ENCODE assay signal across 11 cellular contexts in the genomic region with DNA sequence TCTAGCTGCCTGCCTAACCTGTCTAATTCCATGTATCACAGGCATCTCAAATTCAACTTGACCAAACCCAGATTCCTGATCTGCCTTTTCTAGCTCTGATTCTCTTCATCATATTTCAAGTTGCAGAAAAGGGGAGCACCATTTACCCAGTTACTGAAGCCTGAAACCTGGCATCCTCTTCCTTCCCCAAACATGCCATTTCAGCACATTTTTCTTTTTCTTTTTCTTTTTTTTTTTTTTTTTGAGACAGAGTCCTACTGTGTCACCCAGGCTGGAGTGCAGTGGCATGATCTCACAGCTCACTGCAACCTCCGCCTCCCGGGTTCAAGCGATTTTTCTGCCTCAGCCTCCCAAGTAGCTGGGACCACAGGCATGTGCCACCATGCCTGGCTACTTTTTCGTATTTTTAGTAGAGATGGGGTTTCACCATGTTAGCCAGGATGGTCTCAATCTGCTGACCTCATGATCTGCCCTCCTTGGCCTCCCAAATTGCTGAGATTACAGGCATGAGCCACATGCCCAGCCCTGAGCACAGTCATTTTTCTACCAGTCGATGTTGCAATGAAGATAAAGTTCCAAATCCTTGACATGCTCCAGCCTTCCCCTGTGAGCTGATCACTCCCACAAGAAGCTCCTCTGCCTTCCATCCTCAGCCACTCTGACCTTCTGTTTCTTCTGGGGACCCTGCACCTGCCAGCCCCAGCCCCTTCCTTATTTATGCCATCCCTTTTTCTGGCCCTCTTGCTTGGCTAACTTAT. TPM values are rescaled to one million over a fixed set of nuclear protein-coding genes. Genes with fewer than 3 reads are reported as not detected.
DNase-seq lines count a peak whose midpoint lies in the region; ATAC-seq and TF ChIP-seq lines count a peak whose summit lies in the region.
"Had no signal": no experiment of that assay in that cellular context is flagged by ENCODE, and none has a peak within 500 bp of the region (broad histone marks: within the 10 kb centered on the region; RNA-seq: fewer than 3 reads in every experiment).

No MANE protein-coding gene starts in this region.

- H3K27ac Mint-ChIP-seq in CD14-positive monocyte (peak overlapping the region in 3 of 7 donors; percentile 8 to 72 (median 61)), WTC11 (peak overlapping the region; percentile 0; the same call in 1 of the 2 replicates)

- H3K9me3 Mint-ChIP-seq in CD14-positive monocyte = no peaks in the 10 kb centered on the region
- H3K9me3 Mint-ChIP-seq in WTC11 = no peaks in the 10 kb centered on the region

- no peaks in the 10 kb centered on the region for H3K9me3 ChIP-seq in HAP-1

- in situ Hi-C loops in HAP-1 (cut with MboI; ENCODE audit: low sequenced_read_pairs) = no loop called here

- ATAC-seq in GM21723 (IDR thresholded peaks at IDR 0.05; ENCODE audit: unreplicated experiment) (peak; percentile 10), WTC11 (no peak), left ventricle myocardium superior (peak; percentile 61), HG02870 (IDR thresholded peaks at IDR 0.05; ENCODE audit: unreplicated experiment) (no peak)
- ATAC-seq: left colon had no signal

- no peak overlapping the region for H3K4me3 ChIP-seq in HAP-1

- H3K36me3 ChIP-seq in HAP-1 (replicated peaks) = no peaks in the 10 kb centered on the region

- DNase-seq in CD14-positive monocyte (ENCODE audit: low spot score) (no peak), WTC11 (ENCODE audit: low spot score) (no peak), left ventricle myocardium superior (no peak), islet precursor cell (no peak), HAP-1 (ENCODE audit: low spot score in 2 of 2) (no peak), SIG-M5 treated with dmso at 0.1 percent for 504 hours (lab: John Stamatoyannopoulos, UW; ENCODE audit: unreplicated experiment) (no peak)
- DNase-seq: left colon, NCI-H526 treated with DMSO at 0.1 percent for 48 hours, retina had no signal

- peaks cover 0 to 2% (median 2%) of the 10 kb centered on the region in 3 donors for H3K27me3 Mint-ChIP-seq in CD14-positive monocyte (ENCODE audit: low read depth in 3 of 3)
- no peaks in the 10 kb centered on the region for H3K27me3 Mint-ChIP-seq in WTC11 (ENCODE audit: low read depth)

- intact Hi-C loops in CD14-positive monocyte (cut with micrococcal nuclease) (no loop called here), left ventricle myocardium superior (cut with micrococcal nuclease) (no loop called here)

- peaks cover 5% of the 10 kb centered on the region; the same call in 1 of the 2 replicates for H3K4me1 ChIP-seq in HAP-1

- H3K4me1 Mint-ChIP-seq in CD14-positive monocyte (peaks cover 9% of the 10 kb centered on the region), WTC11 (peaks cover 23% of the 10 kb centered on the region)

- H3K4me3 Mint-ChIP-seq in CD14-positive monocyte (peak overlapping the region; percentile 53 to 94), WTC11 (no peak overlapping the region)

- H3K36me3 Mint-ChIP-seq in CD14-positive monocyte (peaks cover 0 to 9% of the 10 kb centered on the region in 2 donors), WTC11 (peaks cover 36% of the 10 kb centered on the region)

- POLR2A ChIA-PET in WTC11 (lab: Charles Lee) = interaction anchor here (0.7 kb wide), 1 partner anchor 833 kb away, joined by 3 read pairs; no protein-coding TSS in a partner anchor

- no peaks in the 10 kb centered on the region for H3K27me3 ChIP-seq in HAP-1 (ENCODE audit: low read depth)

- TF ChIP-seq CTCF in CD14-positive monocyte (IDR thresholded peaks at IDR 0.05) (no peak), WTC11 (IDR thresholded peaks at IDR 0.05) (no peak)

- CTCF ChIA-PET in WTC11 (lab: Charles Lee) = interaction anchor here (5.8 kb wide), 1 partner anchor 24 kb away, joined by 31 read pairs; no protein-coding TSS in a partner anchor

TF ChIP-seq in WTC11, 78 proteins besides CTCF, POLR2A, EP300 and RAD21:
- TF ChIP-seq RORB (CRISPR knock-in tag; IDR thresholded peaks at IDR 0.05) (no peak), NFYB (CRISPR knock-in tag; conservative IDR thresholded peaks at IDR 0.05; ENCODE audit: low read depth) (no peak), ZNF423 (CRISPR knock-in tag; IDR thresholded peaks at IDR 0.05) (no peak), TEAD4 (CRISPR knock-in tag; IDR thresholded peaks at IDR 0.05) (no peak), ZNF263 (CRISPR knock-in tag; IDR thresholded peaks at IDR 0.05; ENCODE audit: low read depth) (no peak), RELA (CRISPR knock-in tag; IDR thresholded peaks at IDR 0.05; ENCODE audit: borderline replicate concordance) (no peak), NR2C2 (CRISPR knock-in tag; IDR thresholded peaks at IDR 0.05) (no peak), ZNF219 (CRISPR knock-in tag; IDR thresholded peaks at IDR 0.05; ENCODE audit: borderline replicate concordance) (no peak), ZMAT4 (CRISPR knock-in tag; IDR thresholded peaks at IDR 0.05) (no peak), ZBTB21 (CRISPR knock-in tag; IDR thresholded peaks at IDR 0.05; ENCODE audit: borderline replicate concordance) (no peak)
- TF ChIP-seq, protein P1, sequence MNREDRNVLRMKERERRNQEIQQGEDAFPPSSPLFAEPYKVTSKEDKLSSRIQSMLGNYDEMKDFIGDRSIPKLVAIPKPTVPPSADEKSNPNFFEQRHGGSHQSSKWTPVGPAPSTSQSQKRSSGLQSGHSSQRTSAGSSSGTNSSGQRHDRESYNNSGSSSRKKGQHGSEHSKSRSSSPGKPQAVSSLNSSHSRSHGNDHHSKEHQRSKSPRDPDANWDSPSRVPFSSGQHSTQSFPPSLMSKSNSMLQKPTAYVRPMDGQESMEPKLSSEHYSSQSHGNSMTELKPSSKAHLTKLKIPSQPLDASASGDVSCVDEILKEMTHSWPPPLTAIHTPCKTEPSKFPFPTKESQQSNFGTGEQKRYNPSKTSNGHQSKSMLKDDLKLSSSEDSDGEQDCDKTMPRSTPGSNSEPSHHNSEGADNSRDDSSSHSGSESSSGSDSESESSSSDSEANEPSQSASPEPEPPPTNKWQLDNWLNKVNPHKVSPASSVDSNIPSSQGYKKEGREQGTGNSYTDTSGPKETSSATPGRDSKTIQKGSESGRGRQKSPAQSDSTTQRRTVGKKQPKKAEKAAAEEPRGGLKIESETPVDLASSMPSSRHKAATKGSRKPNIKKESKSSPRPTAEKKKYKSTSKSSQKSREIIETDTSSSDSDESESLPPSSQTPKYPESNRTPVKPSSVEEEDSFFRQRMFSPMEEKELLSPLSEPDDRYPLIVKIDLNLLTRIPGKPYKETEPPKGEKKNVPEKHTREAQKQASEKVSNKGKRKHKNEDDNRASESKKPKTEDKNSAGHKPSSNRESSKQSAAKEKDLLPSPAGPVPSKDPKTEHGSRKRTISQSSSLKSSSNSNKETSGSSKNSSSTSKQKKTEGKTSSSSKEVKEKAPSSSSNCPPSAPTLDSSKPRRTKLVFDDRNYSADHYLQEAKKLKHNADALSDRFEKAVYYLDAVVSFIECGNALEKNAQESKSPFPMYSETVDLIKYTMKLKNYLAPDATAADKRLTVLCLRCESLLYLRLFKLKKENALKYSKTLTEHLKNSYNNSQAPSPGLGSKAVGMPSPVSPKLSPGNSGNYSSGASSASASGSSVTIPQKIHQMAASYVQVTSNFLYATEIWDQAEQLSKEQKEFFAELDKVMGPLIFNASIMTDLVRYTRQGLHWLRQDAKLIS (CRISPR knock-in tag; IDR thresholded peaks at IDR 0.05; ENCODE audit: borderline replicate concordance) = no peak
- TF ChIP-seq, protein P2, sequence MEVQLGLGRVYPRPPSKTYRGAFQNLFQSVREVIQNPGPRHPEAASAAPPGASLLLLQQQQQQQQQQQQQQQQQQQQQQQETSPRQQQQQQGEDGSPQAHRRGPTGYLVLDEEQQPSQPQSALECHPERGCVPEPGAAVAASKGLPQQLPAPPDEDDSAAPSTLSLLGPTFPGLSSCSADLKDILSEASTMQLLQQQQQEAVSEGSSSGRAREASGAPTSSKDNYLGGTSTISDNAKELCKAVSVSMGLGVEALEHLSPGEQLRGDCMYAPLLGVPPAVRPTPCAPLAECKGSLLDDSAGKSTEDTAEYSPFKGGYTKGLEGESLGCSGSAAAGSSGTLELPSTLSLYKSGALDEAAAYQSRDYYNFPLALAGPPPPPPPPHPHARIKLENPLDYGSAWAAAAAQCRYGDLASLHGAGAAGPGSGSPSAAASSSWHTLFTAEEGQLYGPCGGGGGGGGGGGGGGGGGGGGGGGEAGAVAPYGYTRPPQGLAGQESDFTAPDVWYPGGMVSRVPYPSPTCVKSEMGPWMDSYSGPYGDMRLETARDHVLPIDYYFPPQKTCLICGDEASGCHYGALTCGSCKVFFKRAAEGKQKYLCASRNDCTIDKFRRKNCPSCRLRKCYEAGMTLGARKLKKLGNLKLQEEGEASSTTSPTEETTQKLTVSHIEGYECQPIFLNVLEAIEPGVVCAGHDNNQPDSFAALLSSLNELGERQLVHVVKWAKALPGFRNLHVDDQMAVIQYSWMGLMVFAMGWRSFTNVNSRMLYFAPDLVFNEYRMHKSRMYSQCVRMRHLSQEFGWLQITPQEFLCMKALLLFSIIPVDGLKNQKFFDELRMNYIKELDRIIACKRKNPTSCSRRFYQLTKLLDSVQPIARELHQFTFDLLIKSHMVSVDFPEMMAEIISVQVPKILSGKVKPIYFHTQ (CRISPR knock-in tag; IDR thresholded peaks at IDR 0.05) = no peak
TF ChIP-seq in WTC11: peak in this region for 0.

RNA-seq across cellular contexts. Expression of gene ACER2, which starts 32.2 kb away (rescaled TPM):
- under 1 TPM in 1 of 2 donors, not detected in 1; 0.17 TPM for polyA plus RNA-seq in CD14-positive monocyte
- total RNA-seq in WTC11 (2021) (8.1 to 9.5 TPM (median 8.8 TPM) in 3 replicates), left ventricle myocardium superior (3.4 TPM)

Comparison
In these comparisons a context has a peak if more than half of its experiments do, and no peak if none do; other contexts are left out.
1. ATAC-seq: peak in GM21723 (single experiment) and left ventricle myocardium superior (single experiment); none in WTC11 (single experiment) and HG02870 (single experiment).